Comparison of ENCODE assay signal across 13 cellular contexts in the genomic region with DNA sequence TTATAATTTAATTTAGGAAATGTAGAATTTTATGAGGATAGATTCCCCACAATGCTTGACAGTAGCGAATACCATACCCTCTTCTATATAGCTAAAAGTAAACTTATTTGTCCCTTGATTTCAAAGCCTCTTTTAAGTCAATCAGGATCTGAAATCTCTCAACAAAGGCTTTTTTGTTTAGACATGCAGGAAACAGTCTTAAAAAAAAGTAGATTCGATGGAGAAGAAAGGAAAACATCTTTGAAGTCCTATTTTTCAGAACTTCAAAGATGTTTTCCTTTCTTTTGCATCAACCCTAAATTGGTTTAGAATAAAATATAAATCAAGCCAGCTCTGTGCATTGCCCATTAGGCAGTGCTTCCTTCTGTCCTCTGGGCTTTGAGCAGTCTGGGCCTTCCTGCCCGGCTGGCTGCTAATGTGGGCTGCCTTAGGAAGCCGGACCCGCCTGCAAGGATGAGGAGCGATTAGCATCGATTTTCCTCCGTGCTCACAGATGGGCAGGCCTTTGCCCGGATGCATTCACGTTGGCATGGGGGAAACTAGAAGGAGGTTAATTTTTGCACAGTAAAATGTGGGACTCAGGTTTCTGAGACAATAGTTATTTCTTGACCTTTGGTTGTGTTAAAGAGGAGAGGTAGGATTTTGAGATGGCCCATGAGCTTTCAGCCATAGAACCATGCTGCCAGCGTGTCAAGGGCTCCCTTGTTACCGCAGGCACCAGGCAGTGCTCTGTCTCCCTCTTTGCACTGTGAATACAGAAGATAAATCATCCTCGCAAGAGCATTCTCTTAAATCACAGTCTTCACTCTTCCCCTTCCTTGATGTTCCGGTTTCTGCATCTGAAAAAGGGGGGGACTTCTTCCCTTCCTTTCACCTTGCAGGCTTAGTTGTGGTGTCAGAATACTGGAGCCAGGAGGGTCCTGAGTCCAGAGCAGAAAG.
"Had no signal": no experiment of that assay in that cellular context is flagged by ENCODE, and none has a peak within 500 bp of the region (broad histone marks: within the 10 kb centered on the region; RNA-seq: fewer than 3 reads in every experiment).

No MANE protein-coding gene starts in this region.

- H3K4me3 Mint-ChIP-seq: activated naive CD8-positive, alpha-beta T cell treated with anti-CD3 and anti-CD28 coated beads, Interleukin-2, amount 50 U/mL, for 24 hours; activated T-helper 1 cell treated with anti-CD3 and anti-CD28 coated beads, Interleukin-12 subunit alpha, Interleukin-12 subunit beta, Interleukin-2, Interleukin-4 antibody, amounts not matched to agents 30 ng/mL and 10 ng/mL and 1 ng/mL, durations not matched to agents 14 hours and 24 hours and 36 hours; type B pancreatic cell had no signal

- H3K4me1 ChIP-seq: right atrium auricular region, suprapubic skin had no signal

- H3K27ac Mint-ChIP-seq: activated naive CD8-positive, alpha-beta T cell treated with anti-CD3 and anti-CD28 coated beads, Interleukin-2, amount 50 U/mL, for 24 hours; activated T-helper 1 cell treated with anti-CD3 and anti-CD28 coated beads, Interleukin-12 subunit alpha, Interleukin-12 subunit beta, Interleukin-2, Interleukin-4 antibody, amounts not matched to agents 30 ng/mL and 10 ng/mL and 1 ng/mL, durations not matched to agents 14 hours and 24 hours and 36 hours; type B pancreatic cell had no signal

- H3K27ac ChIP-seq: right atrium auricular region, suprapubic skin had no signal

- H3K4me1 Mint-ChIP-seq: activated naive CD8-positive, alpha-beta T cell treated with anti-CD3 and anti-CD28 coated beads, Interleukin-2, amount 50 U/mL, for 24 hours had no signal

- H3K9me3 ChIP-seq: right atrium auricular region, suprapubic skin had no signal

- H3K27me3 Mint-ChIP-seq: activated naive CD8-positive, alpha-beta T cell treated with anti-CD3 and anti-CD28 coated beads, Interleukin-2, amount 50 U/mL, for 24 hours; type B pancreatic cell had no signal

- DNase-seq: activated CD4-positive, alpha-beta T cell treated with anti-CD3 and anti-CD28 coated beads, Interleukin-2, amount 50 U/mL, for 1 hour; activated naive CD8-positive, alpha-beta T cell treated with anti-CD3 and anti-CD28 coated beads, Interleukin-2, amount 50 U/mL, for 24 hours; aorta; cortex of kidney; effector CD8-positive, alpha-beta T cell; foreskin fibroblast; small intestine; stimulated activated naive CD8-positive, alpha-beta T cell treated with anti-CD3 and anti-CD28 coated beads, Interleukin-15, Interleukin-2, amounts not matched to agents 100 U/mL and 50 U/mL, for 24 hours; SW 1271 had no signal

- H3K9me3 Mint-ChIP-seq: activated naive CD8-positive, alpha-beta T cell treated with anti-CD3 and anti-CD28 coated beads, Interleukin-2, amount 50 U/mL, for 24 hours; activated T-helper 1 cell treated with anti-CD3 and anti-CD28 coated beads, Interleukin-12 subunit alpha, Interleukin-12 subunit beta, Interleukin-2, Interleukin-4 antibody, amounts not matched to agents 30 ng/mL and 10 ng/mL and 1 ng/mL, durations not matched to agents 14 hours and 24 hours and 36 hours; type B pancreatic cell had no signal

- ATAC-seq: activated naive CD8-positive, alpha-beta T cell treated with anti-CD3 and anti-CD28 coated beads, Interleukin-2, amount 50 U/mL, for 24 hours; stimulated activated naive CD8-positive, alpha-beta T cell treated with anti-CD3 and anti-CD28 coated beads, Interleukin-15, Interleukin-2, amounts not matched to agents 100 U/mL and 50 U/mL, for 24 hours had no signal

- H3K27me3 ChIP-seq: right atrium auricular region, suprapubic skin had no signal

- H3K4me3 ChIP-seq: right atrium auricular region, suprapubic skin had no signal
